2 cellular contexts compared by ENCODE assay signal in genomic region chr11:65051389-65051858, GRCh38.
TF ChIP-seq lines count a peak whose summit lies in the region.

No MANE protein-coding gene starts in this region.

TF ChIP-seq in K562, 482 proteins besides CTCF, POLR2A, EP300 and RAD21:
- TF ChIP-seq CEBPB (tag; IDR thresholded peaks at IDR 0.05), result peak; percentile 37; the same call in 1 of the 2 replicates
- no peak for TF ChIP-seq TAF7 (tag; IDR thresholded peaks at IDR 0.05)
- peak; percentile 63; the same call in 1 of the 2 replicates for TF ChIP-seq POLR2AphosphoS5 (IDR thresholded peaks at IDR 0.05; ENCODE audit: control insufficient read depth, insufficient read depth, low read depth, low read length)
- no peak for TF ChIP-seq CEBPG (CRISPR knock-in tag; IDR thresholded peaks at IDR 0.05)
- 0 out of 4 replicates have a peak, but pooled peaks of 1 of the 2 experiments have one; percentile 19 for TF ChIP-seq CEBPG (tag; conservative IDR thresholded peaks at IDR 0.05 in 1 of 2, IDR thresholded peaks at IDR 0.05 in 1 of 2)
- TF ChIP-seq FOXO4 (CRISPR knock-in tag; IDR thresholded peaks at IDR 0.05), result no peak
- TF ChIP-seq PCBP1 (IDR thresholded peaks at IDR 0.05; ENCODE audit: low read depth, low read length, poor library complexity, severe bottlenecking), result no peak
- TF ChIP-seq NRF1 (conservative IDR thresholded peaks at IDR 0.05 in 1 of 2, IDR thresholded peaks at IDR 0.05 in 1 of 2), result no peak
- TF ChIP-seq ZNF280B (CRISPR knock-in tag; IDR thresholded peaks at IDR 0.05), result no peak
- 0 out of 2 replicates have a peak, but pooled peaks have one; percentile 5 for TF ChIP-seq EGR1 (conservative IDR thresholded peaks at IDR 0.05)
- no peak for TF ChIP-seq ZC3H4 (CRISPR knock-in tag; IDR thresholded peaks at IDR 0.05; ENCODE audit: borderline replicate concordance)
TF ChIP-seq in K562: peak in this region for 4.

TF ChIP-seq in SK-N-SH, 30 proteins besides CTCF, POLR2A, EP300 and RAD21:
- TF ChIP-seq YY1 (IDR thresholded peaks at IDR 0.05; ENCODE audit: low read depth), result no peak
- no peak for TF ChIP-seq JUND (IDR thresholded peaks at IDR 0.05)
- TF ChIP-seq TCF12 (IDR thresholded peaks at IDR 0.05), result no peak
- no peak for TF ChIP-seq NFIC (IDR thresholded peaks at IDR 0.05; ENCODE audit: borderline replicate concordance)
- no peak for TF ChIP-seq IRF3 (IDR thresholded peaks at IDR 0.05; ENCODE audit: low read depth, low read length)
- no peak for TF ChIP-seq FOSL2 (IDR thresholded peaks at IDR 0.05; ENCODE audit: borderline replicate concordance, low read depth)
- no peak for TF ChIP-seq GABPA (IDR thresholded peaks at IDR 0.05; ENCODE audit: low read depth)
- TF ChIP-seq MEF2A (IDR thresholded peaks at IDR 0.05; ENCODE audit: borderline replicate concordance, low read depth), result no peak
- no peak for TF ChIP-seq USF1 (IDR thresholded peaks at IDR 0.05; ENCODE audit: borderline replicate concordance, low read depth)
- TF ChIP-seq RXRA (IDR thresholded peaks at IDR 0.05; ENCODE audit: borderline replicate concordance, low read depth), result no peak
- no peak for TF ChIP-seq MXI1 (IDR thresholded peaks at IDR 0.05; ENCODE audit: low read depth, low read length)
